In genomic region chr5:140966293-140967225, GRCh38 we compare ENCODE assay signal across 8 cellular contexts. TPM values are rescaled to one million over a fixed set of nuclear protein-coding genes. Genes with fewer than 3 reads are reported as not detected.
DNase-seq lines count a peak whose midpoint lies in the region; ATAC-seq, FAIRE-seq and TF ChIP-seq lines count a peak whose summit lies in the region.

TSS of gene PCDHAC2 (plus strand) at chr5:140966476. CDS start at chr5:140966767, 291 bp downstream.

- no peak for ATAC-seq in GM19324 (IDR thresholded peaks at IDR 0.05; ENCODE audit: low FRiP score, unreplicated experiment)
- ATAC-seq in HG02840 (IDR thresholded peaks at IDR 0.05; ENCODE audit: low FRiP score, unreplicated experiment), result no peak

- H3K4me3 ChIP-seq in BE2C (ENCODE audit: low read depth, low read length), result peak within 1 kb of the TSS; percentile 86
- peak within 1 kb of the TSS; percentile 10 to 41 (median 27) for H3K4me3 ChIP-seq in skin epidermis

- peaks cover 20% of the 10 kb centered on the region for H3K4me1 ChIP-seq in BE2C

- no peak for FAIRE-seq in GM19239 (lab: Jason Lieb, UNC)

- peak within 1 kb of the TSS in 1 of 21 experiments; percentile 10 for H3K27ac ChIP-seq in skin epidermis

- no peak for TF ChIP-seq CTCF in BE2C (IDR thresholded peaks at IDR 0.05; ENCODE audit: low read depth, low read length)

- H3K36me3 ChIP-seq in BE2C, result no peaks in the 10 kb centered on the region

- no peaks in the 10 kb centered on the region for H3K9me3 ChIP-seq in BE2C

- no peaks in the 10 kb centered on the region for H3K27me3 ChIP-seq in BE2C

- in situ Hi-C loops in T47D (cut with HindIII; ENCODE audit: low pct_unique_long_range_greater_than_20kb, low sequenced_read_pairs), result no loop called here

- peak; percentile 81 for DNase-seq in BE2C
- DNase-seq in NCI-H146 treated with DMSO at 0.1 percent for 48 hours (lab: John Stamatoyannopoulos, UW; ENCODE audit: unreplicated experiment), result peak; percentile 68
- DNase-seq in T47D (ENCODE audit: low read depth in 1 of 2, low spot score in 1 of 2), result peak; percentile 52 to 70
- peak; percentile 91 for DNase-seq in islet precursor cell
- DNase-seq in GM19239 (ENCODE audit: insufficient read length, low spot score), result no peak

RNA-seq across cellular contexts. Expression of gene PCDHAC2, which starts in this region (rescaled TPM):
- 15.4 TPM for polyA plus RNA-seq in BE2C (2012; ENCODE audit: insufficient read depth, insufficient read length, low read depth)
